ENCODE assay signal across 18 cellular contexts in genomic region chr11:3007404-3008010, GRCh38. TPM values are rescaled to one million over a fixed set of nuclear protein-coding genes. Genes with fewer than 3 reads are reported as not detected.
DNase-seq lines count a peak whose midpoint lies in the region; ATAC-seq, FAIRE-seq and TF ChIP-seq lines count a peak whose summit lies in the region.
"Had no signal": no experiment of that assay in that cellular context is flagged by ENCODE, and none has a peak within 500 bp of the region (broad histone marks: within the 10 kb centered on the region; RNA-seq: fewer than 3 reads in every experiment).

No MANE protein-coding gene starts in this region.

- H3K36me3 Mint-ChIP-seq in activated naive CD8-positive, alpha-beta T cell = peaks cover 5% of the 10 kb centered on the region
- peaks cover 49% of the 10 kb centered on the region for H3K36me3 Mint-ChIP-seq in activated naive CD8-positive, alpha-beta T cell treated with anti-CD3 and anti-CD28 coated beads, Interleukin-2, amount 50 U/mL, for 24 hours (ENCODE audit: low read depth)
- peaks cover 43% of the 10 kb centered on the region for H3K36me3 Mint-ChIP-seq in astrocyte (ENCODE audit: low read depth, unreplicated experiment)
- H3K36me3 Mint-ChIP-seq in effector memory CD8-positive, alpha-beta T cell (ENCODE audit: insufficient read depth) = peaks cover 62% of the 10 kb centered on the region

- H4K20me1 ChIP-seq in astrocyte (ENCODE audit: insufficient read depth, low read length) = peaks cover 7% of the 10 kb centered on the region

- H3K4me3 ChIP-seq in astrocyte (ENCODE audit: insufficient read depth, low read depth, low read length) = no peak overlapping the region
- no peak overlapping the region for H3K4me3 ChIP-seq in sigmoid colon
- H3K4me3 ChIP-seq: GM23248 had no signal

- peak overlapping the region; percentile 79 for H3K4me3 Mint-ChIP-seq in activated naive CD8-positive, alpha-beta T cell
- no peak overlapping the region for H3K4me3 Mint-ChIP-seq in activated naive CD8-positive, alpha-beta T cell treated with anti-CD3 and anti-CD28 coated beads, Interleukin-2, amount 50 U/mL, for 24 hours
- no peak overlapping the region for H3K4me3 Mint-ChIP-seq in astrocyte (ENCODE audit: unreplicated experiment)
- H3K4me3 Mint-ChIP-seq in effector memory CD8-positive, alpha-beta T cell = peak overlapping the region in 1 of 2 donors; percentile 51

- no peak overlapping the region for H3K4me2 ChIP-seq in astrocyte (ENCODE audit: low read length)

- no peaks in the 10 kb centered on the region for H3K79me2 ChIP-seq in astrocyte (ENCODE audit: insufficient read depth, low read length)

- H3K27ac Mint-ChIP-seq in activated naive CD8-positive, alpha-beta T cell = peak overlapping the region; percentile 77
- no peak overlapping the region for H3K27ac Mint-ChIP-seq in activated naive CD8-positive, alpha-beta T cell treated with anti-CD3 and anti-CD28 coated beads, Interleukin-2, amount 50 U/mL, for 24 hours
- H3K27ac Mint-ChIP-seq in astrocyte (ENCODE audit: unreplicated experiment) = peak overlapping the region; percentile 34
- no peak overlapping the region for H3K27ac Mint-ChIP-seq in effector memory CD8-positive, alpha-beta T cell

- H3K9me3 ChIP-seq in astrocyte (ENCODE audit: insufficient read depth, low read depth, low read length) (no peaks in the 10 kb centered on the region), sigmoid colon (no peaks in the 10 kb centered on the region)

- ATAC-seq in activated naive CD8-positive, alpha-beta T cell treated with anti-CD3 and anti-CD28 coated beads, Interleukin-2, amount 50 U/mL, for 24 hours = no peak
- ATAC-seq in effector memory CD8-positive, alpha-beta T cell (replicated peaks) = no peak
- no peak for ATAC-seq in GM19324 (IDR thresholded peaks at IDR 0.05; ENCODE audit: low FRiP score, unreplicated experiment)

- no peak overlapping the region for H2AFZ ChIP-seq in astrocyte (ENCODE audit: low read depth, low read length)
- H2AFZ ChIP-seq: GM23248 had no signal

- TF ChIP-seq POLR2A in sigmoid colon (IDR thresholded peaks at IDR 0.05) = no peak

- no peak for TF ChIP-seq EP300 in sigmoid colon (IDR thresholded peaks at IDR 0.05)

- DNase-seq in activated naive CD8-positive, alpha-beta T cell treated with anti-CD3 and anti-CD28 coated beads, Interleukin-2, amount 50 U/mL, for 24 hours = no peak
- no peak for DNase-seq in RWPE1 (ENCODE audit: low spot score)
- DNase-seq in astrocyte (ENCODE audit: low read depth) = no peak
- peak; percentile 41 for DNase-seq in sigmoid colon
- no peak for DNase-seq in HuH-7.5 (ENCODE audit: low spot score)
- no peak for DNase-seq in effector memory CD8-positive, alpha-beta T cell
- DNase-seq: ACHN; DND-41; GDM1; GM23248; KBM-7; NCI-H1092; NCI-H69; NK-92 treated with Interleukin-12 subunit alpha and Interleukin-12 subunit beta, amount 100 ng/mL, for 24 hours had no signal

- H3K27me3 ChIP-seq in astrocyte (ENCODE audit: insufficient read depth, low read length) (no peaks in the 10 kb centered on the region), sigmoid colon (no peaks in the 10 kb centered on the region)

- H3K27me3 Mint-ChIP-seq in activated naive CD8-positive, alpha-beta T cell = no peaks in the 10 kb centered on the region
- H3K27me3 Mint-ChIP-seq in activated naive CD8-positive, alpha-beta T cell treated with anti-CD3 and anti-CD28 coated beads, Interleukin-2, amount 50 U/mL, for 24 hours = no peaks in the 10 kb centered on the region
- H3K27me3 Mint-ChIP-seq in astrocyte (ENCODE audit: low read depth, unreplicated experiment) = no peaks in the 10 kb centered on the region
- no peaks in the 10 kb centered on the region for H3K27me3 Mint-ChIP-seq in effector memory CD8-positive, alpha-beta T cell
- H3K27me3 Mint-ChIP-seq: CD8-positive, alpha-beta memory T cell had no signal

- peaks cover 20% of the 10 kb centered on the region for H3K36me3 ChIP-seq in astrocyte (ENCODE audit: insufficient read depth, low read length)
- peaks cover 9 to 98% (median 59%) of the 10 kb centered on the region in 4 donors for H3K36me3 ChIP-seq in sigmoid colon

- POLR2A ChIA-PET in RWPE1 (lab: Yijun Ruan, JAX; ENCODE audit: low non-redundant PET) = no interaction called here

- H3K27ac ChIP-seq in RWPE1 (peak overlapping the region; percentile 33), astrocyte (ENCODE audit: low read depth, low read length) (no peak overlapping the region), sigmoid colon (no peak overlapping the region)
- H3K27ac ChIP-seq: GM23248 had no signal

- H3K9me3 Mint-ChIP-seq in activated naive CD8-positive, alpha-beta T cell (ENCODE audit: low read depth) = no peaks in the 10 kb centered on the region
- H3K9me3 Mint-ChIP-seq in activated naive CD8-positive, alpha-beta T cell treated with anti-CD3 and anti-CD28 coated beads, Interleukin-2, amount 50 U/mL, for 24 hours = no peaks in the 10 kb centered on the region
- H3K9me3 Mint-ChIP-seq in astrocyte (ENCODE audit: unreplicated experiment) = no peaks in the 10 kb centered on the region
- H3K9me3 Mint-ChIP-seq in effector memory CD8-positive, alpha-beta T cell = no peaks in the 10 kb centered on the region
- H3K9me3 Mint-ChIP-seq: CD8-positive, alpha-beta memory T cell had no signal

- H3K4me1 Mint-ChIP-seq in activated naive CD8-positive, alpha-beta T cell (ENCODE audit: low read depth) = peaks cover 70% of the 10 kb centered on the region
- peaks cover 16% of the 10 kb centered on the region for H3K4me1 Mint-ChIP-seq in activated naive CD8-positive, alpha-beta T cell treated with anti-CD3 and anti-CD28 coated beads, Interleukin-2, amount 50 U/mL, for 24 hours
- H3K4me1 Mint-ChIP-seq in astrocyte (ENCODE audit: low read depth, unreplicated experiment) = peaks cover 4% of the 10 kb centered on the region
- peaks cover 0 to 9% of the 10 kb centered on the region in 2 donors for H3K4me1 Mint-ChIP-seq in effector memory CD8-positive, alpha-beta T cell (ENCODE audit: low read depth in 2 of 2)

- no peak for FAIRE-seq in astrocyte (lab: Jason Lieb, UNC)
- FAIRE-seq: GM12892 had no signal

- CTCF ChIA-PET in RWPE1 (lab: Yijun Ruan, JAX) = no interaction called here

- H3K9ac ChIP-seq in astrocyte (ENCODE audit: low read length) = no peak overlapping the region
- H3K9ac ChIP-seq: GM23248 had no signal

- 94 to 95% methylated on average over 20 of the region's 20 CpGs for WGBS in sigmoid colon, 2 donors

- intact Hi-C loops in sigmoid colon (cut with DNase I) = no loop called here

- TF ChIP-seq CTCF in RWPE1 (conservative IDR thresholded peaks at IDR 0.05; ENCODE audit: low read depth) = no peak
- TF ChIP-seq CTCF in astrocyte (IDR thresholded peaks at IDR 0.05; ENCODE audit: insufficient read depth, low read depth, low read length) = no peak
- TF ChIP-seq CTCF in sigmoid colon (IDR thresholded peaks at IDR 0.05) = no peak

- H3K4me1 ChIP-seq in astrocyte (ENCODE audit: insufficient read depth, low read length) (no peaks in the 10 kb centered on the region), sigmoid colon (peaks cover 0 to 2% (median 0%) of the 10 kb centered on the region in 4 donors)

RNA-seq across cellular contexts. Expression of gene NAP1L4, which starts 15.4 kb away (rescaled TPM):
- total RNA-seq in astrocyte (129 and 153 TPM in 2 replicates), sigmoid colon (100 to 1,000 TPM in 2 of 4 donors, 10 to 100 TPM in 2; 88.2 to 102 (median 95.4) TPM)
- 10 to 100 TPM; 55.9 to 94.8 (median 61.3) TPM for polyA plus RNA-seq in sigmoid colon

RNA-seq across cellular contexts. Expression of gene CARS1, which starts 49.7 kb away (rescaled TPM):
- total RNA-seq in astrocyte (123 and 149 TPM in 2 replicates), sigmoid colon (10 to 100 TPM; 34.6 to 49.0 (median 39.6) TPM)
- polyA plus RNA-seq in sigmoid colon = 10 to 100 TPM; 21.0 to 57.1 (median 35.4) TPM

Comparison
In these comparisons a context has a peak if more than half of its experiments do, and no peak if none do; other contexts are left out.
1. H3K27ac Mint-ChIP-seq: peak in activated naive CD8-positive, alpha-beta T cell (single experiment) and astrocyte (single experiment); none in activated naive CD8-positive, alpha-beta T cell treated with anti-CD3 and anti-CD28 coated beads, Interleukin-2, amount 50 U/mL, for 24 hours (single experiment) and effector memory CD8-positive, alpha-beta T cell (0 of 2).